ENCODE assay signal across 20 cellular contexts in genomic region chr7:157794764-157795101, GRCh38.
"Had no signal": no experiment of that assay in that cellular context is flagged by ENCODE, and none has a peak within 500 bp of the region (broad histone marks: within the 10 kb centered on the region; RNA-seq: fewer than 3 reads in every experiment).

No MANE protein-coding gene starts in this region.

- DNase-seq: colonic mucosa; dermis blood vessel endothelial cell; endodermal cell; erythroblast; foreskin keratinocyte; mammary epithelial cell; naive thymus-derived CD4-positive, alpha-beta T cell; nephron progenitor cell; occipital lobe; small intestine; stimulated activated CD4-positive, alpha-beta T cell treated with anti-CD3 and anti-CD28 coated beads, Interleukin-12 subunit alpha, Interleukin-12 subunit beta, amount 100 ng/mL, for 4 hours; stimulated activated naive CD4-positive, alpha-beta T cell treated with Interleukin-2 at 50 U/mL for 16 hours; thyroid gland; upper lobe of left lung; uterus had no signal

- H3K27ac ChIP-seq: colonic mucosa, foreskin keratinocyte, hepatocyte, pancreas, suprapubic skin, thyroid gland, upper lobe of left lung, uterus had no signal

- H3K27ac Mint-ChIP-seq: endodermal cell; naive thymus-derived CD4-positive, alpha-beta T cell; nephron progenitor cell had no signal

- H3K36me3 ChIP-seq: colonic mucosa, pancreas, suprapubic skin, thyroid gland, upper lobe of left lung, uterus had no signal

- H3K4me3 Mint-ChIP-seq: endodermal cell; naive thymus-derived CD4-positive, alpha-beta T cell; nephron progenitor cell had no signal

- H3K36me3 Mint-ChIP-seq: naive thymus-derived CD4-positive, alpha-beta T cell had no signal

- H3K27me3 Mint-ChIP-seq: naive thymus-derived CD4-positive, alpha-beta T cell had no signal

- ATAC-seq: foreskin keratinocyte; left lobe of liver; naive thymus-derived CD4-positive, alpha-beta T cell; right cardiac atrium had no signal

- H3K4me2 ChIP-seq: hepatocyte had no signal

- H3K27me3 ChIP-seq: colonic mucosa, foreskin keratinocyte, hepatocyte, pancreas, thyroid gland, upper lobe of left lung, uterus had no signal

- H3K9me3 Mint-ChIP-seq: naive thymus-derived CD4-positive, alpha-beta T cell; nephron progenitor cell had no signal

- H3K9me3 ChIP-seq: colonic mucosa, pancreas, suprapubic skin, thyroid gland, upper lobe of left lung, uterus had no signal

- H3K4me3 ChIP-seq: colonic mucosa, hepatocyte, pancreas, suprapubic skin, thyroid gland, upper lobe of left lung, uterus had no signal

- H3K4me1 ChIP-seq: colonic mucosa, foreskin keratinocyte, pancreas, suprapubic skin, thyroid gland, upper lobe of left lung, uterus had no signal
